15 cellular contexts compared by ENCODE assay signal in genomic region chr2:55056024-55056521, GRCh38. TPM values are rescaled to one million over a fixed set of nuclear protein-coding genes. Genes with fewer than 3 reads are reported as not detected.
DNase-seq lines count a peak whose midpoint lies in the region; ATAC-seq and TF ChIP-seq lines count a peak whose summit lies in the region.
"Had no signal": no experiment of that assay in that cellular context is flagged by ENCODE, and none has a peak within 500 bp of the region (broad histone marks: within the 10 kb centered on the region; RNA-seq: fewer than 3 reads in every experiment).

No MANE protein-coding gene starts in this region.

- RAD21 ChIA-PET in HCT116 (lab: Charles Lee; ENCODE audit: low non-redundant PET in 1 of 2, low total read pairs in 2 of 2, uncharacterized antibody in 2 of 2, unreplicated experiment in 2 of 2), result no interaction called here

- peak overlapping the region; percentile 9 for H3K4me3 ChIP-seq in ACC112 (ENCODE audit: low read depth, low read length)
- H3K4me3 ChIP-seq in HCT116 (replicated peaks in 1 of 2; ENCODE audit: low read depth in 1 of 2, low read length in 2 of 2), result no peak overlapping the region
- no peak overlapping the region for H3K4me3 ChIP-seq in adrenal gland
- H3K4me3 ChIP-seq: lung had no signal

- POLR2A ChIA-PET in HCT116 (lab: Charles Lee), result interaction anchor here (0.6 kb wide), 1 partner anchor 21 kb away, joined by 3 read pairs; no protein-coding TSS in a partner anchor

- H2AFZ ChIP-seq in ACC112 (ENCODE audit: low read length, unreplicated experiment), result peak overlapping the region; percentile 31
- no peak overlapping the region for H2AFZ ChIP-seq in HCT116 (ENCODE audit: low read depth, low read length, poor library complexity, severe bottlenecking)

- WGBS in adrenal gland, 4 donors, result 60 to 63% (median 63%) methylated on average over 9 of the region's 9 CpGs

- TF ChIP-seq RAD21 in HCT116 (IDR thresholded peaks at IDR 0.05; ENCODE audit: low read depth), result no peak

- H3K9me2 ChIP-seq in HCT116 (ENCODE audit: insufficient read depth), result peaks cover 3% of the 10 kb centered on the region; the same call in 1 of the 2 replicates

- CTCF ChIA-PET in HCT116 (lab: Charles Lee), result no interaction called here

- H3K27me3 ChIP-seq in ACC112 (ENCODE audit: insufficient read depth, low read length) (no peaks in the 10 kb centered on the region), HCT116 (ENCODE audit: insufficient read depth, low read length) (no peaks in the 10 kb centered on the region), adrenal gland (no peaks in the 10 kb centered on the region)

- H3K36me3 ChIP-seq in ACC112 (ENCODE audit: insufficient read depth, low read length) (no peaks in the 10 kb centered on the region), HCT116 (ENCODE audit: control insufficient read depth in 1 of 2, insufficient read depth in 2 of 2, low read length in 2 of 2) (no peaks in the 10 kb centered on the region), adrenal gland (replicated peaks in 1 of 2) (no peaks in the 10 kb centered on the region)

- TF ChIP-seq POLR2A in HCT116 (IDR thresholded peaks at IDR 0.05; ENCODE audit: borderline replicate concordance, extremely low read depth, insufficient read depth, insufficient read length) (no peak), adrenal gland (IDR thresholded peaks at IDR 0.05) (no peak)

- peak overlapping the region; percentile 18; the same call in 1 of the 2 replicates for H3K4me2 ChIP-seq in HCT116 (ENCODE audit: low read length)

- DNase-seq in HCT116 (ENCODE audit: low read depth, low spot score), result peak; percentile 40
- DNase-seq in adrenal gland, result peak; percentile 48 to 83 (median 78)
- DNase-seq in medulla oblongata (ENCODE audit: extremely low spot score), result peak; percentile 26
- DNase-seq in NCI-H1105 (lab: John Stamatoyannopoulos, UW), result no peak
- DNase-seq in foreskin melanocyte, result no peak
- DNase-seq: aorta; effector memory CD4-positive, alpha-beta T cell; hippocampal formation; NCI-H2107; stimulated activated CD8-positive, alpha-beta memory T cell treated with anti-CD3 and anti-CD28 coated beads, Interleukin-4, amount 100 ng/mL, for 48 hours had no signal

- H3K27ac ChIP-seq in ACC112 (ENCODE audit: low read depth, low read length) (peak overlapping the region; percentile 25), HCT116 (ENCODE audit: low read depth, low read length) (no peak overlapping the region), adrenal gland (peak overlapping the region in 1 of 5 donors; percentile 26)

- BruUV-seq in HCT116 (replicated peaks; lab: Mats Ljungman, UMichigan), result no TSS peak

- H3K79me2 ChIP-seq in ACC112 (ENCODE audit: control insufficient read depth, insufficient read depth, low read length, unreplicated experiment) (peaks cover 12% of the 10 kb centered on the region), HCT116 (ENCODE audit: insufficient read depth, low read length) (peaks cover 13% of the 10 kb centered on the region)

- H3K4me1 ChIP-seq in ACC112 (ENCODE audit: control insufficient read depth, insufficient read depth, low read length, unreplicated experiment), result peaks cover 17% of the 10 kb centered on the region
- peaks cover 11 to 39% of the 10 kb centered on the region in 2 experiments for H3K4me1 ChIP-seq in HCT116 (ENCODE audit: control insufficient read depth in 1 of 2, insufficient read depth in 2 of 2, low read length in 2 of 2)
- peaks cover 3 to 16% of the 10 kb centered on the region in 2 donors for H3K4me1 ChIP-seq in adrenal gland (replicated peaks in 1 of 2)

- no peak for TF ChIP-seq CTCF in HCT116 (IDR thresholded peaks at IDR 0.05 in 2 of 3, conservative IDR thresholded peaks at IDR 0.05 in 1 of 3; ENCODE audit: borderline replicate concordance in 1 of 3, insufficient read depth in 1 of 3, low read depth in 2 of 3, low read length in 2 of 3)
- TF ChIP-seq CTCF in adrenal gland (IDR thresholded peaks at IDR 0.05), result no peak

- intact Hi-C loops in HCT116 (cut with micrococcal nuclease) (no loop called here), adrenal gland (cut with DNase I) (no loop called here)

- no peak overlapping the region for H3K9ac ChIP-seq in HCT116 (ENCODE audit: low read length)

- no peak for ATAC-seq in HCT116
- no peak for ATAC-seq in GM21737 (IDR thresholded peaks at IDR 0.05; ENCODE audit: unreplicated experiment)
- no peak for ATAC-seq in GM19351 (IDR thresholded peaks at IDR 0.05; ENCODE audit: unreplicated experiment)
- ATAC-seq: SK-N-SH treated with all-trans-retinoic acid at 6 μM for 48 hours had no signal

- H3K9me3 ChIP-seq in HCT116 (ENCODE audit: control insufficient read depth in 1 of 2, insufficient read depth in 1 of 2, low read depth in 1 of 2, low read length in 2 of 2), result no peaks in the 10 kb centered on the region
- no peaks in the 10 kb centered on the region for H3K9me3 ChIP-seq in adrenal gland (replicated peaks in 1 of 3)

- H4K20me1 ChIP-seq in HCT116 (ENCODE audit: insufficient read depth), result no peaks in the 10 kb centered on the region

TF ChIP-seq in HCT116, 20 proteins besides CTCF, POLR2A, EP300 and RAD21 (continues in another document):
- TF ChIP-seq EGR1 (IDR thresholded peaks at IDR 0.05; ENCODE audit: low read depth) (no peak), EZH2 (IDR thresholded peaks at IDR 0.05) (no peak), SP1 (IDR thresholded peaks at IDR 0.05; ENCODE audit: low read depth) (no peak; the same call in 1 of the 2 replicates), MAX (IDR thresholded peaks at IDR 0.05) (0 out of 2 replicates have a peak, but pooled peaks have one; percentile 19), ZFX (IDR thresholded peaks at IDR 0.05) (no peak), CEBPB (IDR thresholded peaks at IDR 0.05; ENCODE audit: low read depth) (peak; percentile 72), REST (IDR thresholded peaks at IDR 0.05; ENCODE audit: low read depth) (no peak), POLR2AphosphoS5 (IDR thresholded peaks at IDR 0.05; ENCODE audit: low read depth, low read length) (peak; percentile 20; the same call in 1 of the 2 replicates), SIN3A (IDR thresholded peaks at IDR 0.05; ENCODE audit: low read depth) (no peak), ZBTB33 (IDR thresholded peaks at IDR 0.05; ENCODE audit: extremely low read depth, insufficient replicate concordance, low read length) (no peak), ELF1 (IDR thresholded peaks at IDR 0.05; ENCODE audit: borderline replicate concordance, low read depth) (no peak), JUND (IDR thresholded peaks at IDR 0.05) (0 out of 2 replicates have a peak, but pooled peaks have one; percentile 33), CBX3 (IDR thresholded peaks at IDR 0.05; ENCODE audit: low read depth) (no peak), FOSL1 (IDR thresholded peaks at IDR 0.05; ENCODE audit: low read depth) (peak; percentile 47), TCF7L2 (IDR thresholded peaks at IDR 0.05; ENCODE audit: borderline replicate concordance, extremely low read depth, insufficient read depth, insufficient read length) (no peak), ATF3 (IDR thresholded peaks at IDR 0.05) (no peak), YY1 (IDR thresholded peaks at IDR 0.05; ENCODE audit: extremely low read depth, insufficient replicate concordance, low read depth, low read length) (no peak)

RNA-seq across cellular contexts. Expression of gene RTN4, which starts 5.8 kb away (rescaled TPM):
- 221 TPM for total RNA-seq in HCT116 (2021; ENCODE audit: unreplicated experiment)
- polyA plus RNA-seq in HCT116 (2012), result 156 and 174 TPM in 2 replicates
- total RNA-seq in adrenal gland, result 100 to 1,000 TPM; 216 to 538 (median 477) TPM
- 100 to 1,000 TPM; 240 to 694 (median 266) TPM for polyA plus RNA-seq in adrenal gland

Comparison
In these comparisons a context has a peak if more than half of its experiments do, and no peak if none do; other contexts are left out.
1. DNase-seq: peak in HCT116 (single experiment), adrenal gland (7 of 7) and medulla oblongata (single experiment); none in NCI-H1105 (single experiment) and foreskin melanocyte (single experiment).